Comparison of ENCODE assay signal across 8 cellular contexts in the genomic region with DNA sequence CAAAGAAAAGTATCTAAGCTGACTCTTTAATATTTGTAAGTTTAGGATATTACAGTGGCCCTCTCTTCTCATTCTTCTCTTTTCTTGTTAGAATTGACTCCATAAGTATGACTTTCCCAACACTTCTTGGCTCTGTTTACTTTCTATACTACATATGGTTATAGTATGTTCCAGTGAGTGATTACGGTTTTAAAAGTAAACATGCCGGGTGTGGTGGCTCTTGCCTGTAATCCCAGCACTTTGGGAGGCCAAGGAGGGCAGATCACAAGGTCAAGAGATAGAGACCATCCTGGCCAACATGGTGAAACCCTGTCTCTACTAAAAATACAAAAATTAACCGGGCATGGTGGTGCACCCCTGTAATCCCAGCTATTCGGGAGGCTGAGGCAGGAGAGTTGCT. TPM values are rescaled to one million over a fixed set of nuclear protein-coding genes. Genes with fewer than 3 reads are reported as not detected.
DNase-seq lines count a peak whose midpoint lies in the region; ATAC-seq and TF ChIP-seq lines count a peak whose summit lies in the region.
"Not testable (repeated sequence)": the region's sequence is repeated elsewhere in the genome, so short reads cannot be mapped to it uniquely, and the experiment has no call there.

No MANE protein-coding gene starts in this region.

- not testable (repeated sequence) for ATAC-seq in T-helper 17 cell; activated CD8-positive, alpha-beta memory T cell treated with anti-CD3 and anti-CD28 coated beads, Interleukin-2, amount 10 ng/mL, durations not matched to agents 7 days and 5 days; naive thymus-derived CD8-positive, alpha-beta T cell; stimulated activated effector memory CD8-positive, alpha-beta T cell treated with anti-CD3 and anti-CD28 coated beads, Interleukin-12 subunit alpha, Interleukin-12 subunit beta, amount 100 ng/mL, for 72 hours

- H3K9me3 Mint-ChIP-seq in activated CD8-positive, alpha-beta memory T cell treated with anti-CD3 and anti-CD28 coated beads, Interleukin-2, amount 10 ng/mL, durations not matched to agents 7 days and 5 days (ENCODE audit: low read depth); activated naive CD8-positive, alpha-beta T cell (ENCODE audit: low read depth); naive thymus-derived CD8-positive, alpha-beta T cell; stimulated activated effector memory CD8-positive, alpha-beta T cell treated with anti-CD3 and anti-CD28 coated beads, Interleukin-12 subunit alpha, Interleukin-12 subunit beta, amount 100 ng/mL, for 72 hours: not testable (repeated sequence)

- POLR2A ChIA-PET in naive thymus-derived CD8-positive, alpha-beta T cell (lab: Charles Lee), result not testable (repeated sequence)

- peak overlapping the region; percentile 98 for H3K27ac Mint-ChIP-seq in T-helper 17 cell
- H3K27ac Mint-ChIP-seq in activated CD8-positive, alpha-beta memory T cell treated with anti-CD3 and anti-CD28 coated beads, Interleukin-2, amount 10 ng/mL, durations not matched to agents 7 days and 5 days, result peak overlapping the region; percentile 0
- H3K27ac Mint-ChIP-seq in activated naive CD8-positive, alpha-beta T cell, result peak overlapping the region; percentile 58
- peak overlapping the region in 7 of 10 donors; percentile 25 to 76 (median 45) for H3K27ac Mint-ChIP-seq in naive thymus-derived CD8-positive, alpha-beta T cell
- H3K27ac Mint-ChIP-seq in stimulated activated effector memory CD8-positive, alpha-beta T cell treated with anti-CD3 and anti-CD28 coated beads, Interleukin-12 subunit alpha, Interleukin-12 subunit beta, amount 100 ng/mL, for 72 hours, result peak overlapping the region; percentile 60

- not testable (repeated sequence) for H2AFZ ChIP-seq in KMS-11 (ENCODE audit: low read depth)

- peaks cover 0 to 27% (median 15%) of the 10 kb centered on the region in 11 experiments; a peak in 15 of 22 replicates for H3K36me3 ChIP-seq in BLaER1 treated with 17β-estradiol and CSF1 and Interleukin-3, amounts not matched to agents 10 nM and 100 nM
- H3K36me3 ChIP-seq in KMS-11 (ENCODE audit: insufficient read depth); colonic mucosa: not testable (repeated sequence)

- peak overlapping the region in 6 of 11 experiments; percentile 23 to 93 (median 26); a peak in 9 of 22 replicates for H3K27ac ChIP-seq in BLaER1 treated with 17β-estradiol and CSF1 and Interleukin-3, amounts not matched to agents 10 nM and 100 nM
- H3K27ac ChIP-seq in KMS-11, result not testable (repeated sequence)
- peak overlapping the region; percentile 93 for H3K27ac ChIP-seq in colonic mucosa

- not testable (repeated sequence) for H3K27me3 Mint-ChIP-seq in T-helper 17 cell; activated CD8-positive, alpha-beta memory T cell treated with anti-CD3 and anti-CD28 coated beads, Interleukin-2, amount 10 ng/mL, durations not matched to agents 7 days and 5 days; activated naive CD8-positive, alpha-beta T cell; naive thymus-derived CD8-positive, alpha-beta T cell

- H4K20me1 ChIP-seq in BLaER1 treated with 17β-estradiol and CSF1 and Interleukin-3, amounts not matched to agents 10 nM and 100 nM, result peaks cover 0 to 75% (median 13%) of the 10 kb centered on the region in 11 experiments; a peak in 12 of 22 replicates
- H4K20me1 ChIP-seq in KMS-11 (ENCODE audit: insufficient read depth), result not testable (repeated sequence)

- not testable (repeated sequence) for H3K4me3 Mint-ChIP-seq in T-helper 17 cell; activated CD8-positive, alpha-beta memory T cell treated with anti-CD3 and anti-CD28 coated beads, Interleukin-2, amount 10 ng/mL, durations not matched to agents 7 days and 5 days
- peak overlapping the region; percentile 100 for H3K4me3 Mint-ChIP-seq in activated naive CD8-positive, alpha-beta T cell
- H3K4me3 Mint-ChIP-seq in naive thymus-derived CD8-positive, alpha-beta T cell, result peak overlapping the region in 7 of 10 donors; percentile 23 to 97 (median 44)
- peak overlapping the region; percentile 99 for H3K4me3 Mint-ChIP-seq in stimulated activated effector memory CD8-positive, alpha-beta T cell treated with anti-CD3 and anti-CD28 coated beads, Interleukin-12 subunit alpha, Interleukin-12 subunit beta, amount 100 ng/mL, for 72 hours

- peak overlapping the region in 3 of 11 experiments; percentile 85 to 91 (median 89); a peak in 4 of 22 replicates for H3K4me2 ChIP-seq in BLaER1 treated with 17β-estradiol and CSF1 and Interleukin-3, amounts not matched to agents 10 nM and 100 nM
- peak overlapping the region; percentile 8; the same call in 1 of the 2 replicates for H3K4me2 ChIP-seq in KMS-11

- peaks cover 21 to 63% (median 47%) of the 10 kb centered on the region in 10 experiments for H3K4me1 ChIP-seq in BLaER1 treated with 17β-estradiol and CSF1 and Interleukin-3, amounts not matched to agents 10 nM and 100 nM
- H3K4me1 ChIP-seq in KMS-11 (ENCODE audit: low read depth, poor library complexity, severe bottlenecking), result peaks cover 41% of the 10 kb centered on the region
- not testable (repeated sequence) for H3K4me1 ChIP-seq in colonic mucosa

- not testable (repeated sequence) for H3K27me3 ChIP-seq in BLaER1 treated with 17β-estradiol and CSF1 and Interleukin-3, amounts not matched to agents 10 nM and 100 nM; KMS-11 (ENCODE audit: insufficient read depth, low read depth); colonic mucosa

- H3K79me2 ChIP-seq in KMS-11 (ENCODE audit: insufficient read depth, low read depth), result peaks cover 74% of the 10 kb centered on the region

- not testable (repeated sequence) for DNase-seq in T-helper 17 cell; activated CD8-positive, alpha-beta memory T cell treated with anti-CD3 and anti-CD28 coated beads, Interleukin-2, amount 10 ng/mL, durations not matched to agents 7 days and 5 days; naive thymus-derived CD8-positive, alpha-beta T cell; stimulated activated effector memory CD8-positive, alpha-beta T cell treated with anti-CD3 and anti-CD28 coated beads, Interleukin-12 subunit alpha, Interleukin-12 subunit beta, amount 100 ng/mL, for 72 hours (ENCODE audit: low spot score in 2 of 2)
- DNase-seq in colonic mucosa, result peak; percentile 38

- not testable (repeated sequence) for TF ChIP-seq CTCF in KMS-11 (conservative IDR thresholded peaks at IDR 0.05; ENCODE audit: low read depth, low read length); colonic mucosa (IDR thresholded peaks at IDR 0.05)

- CTCF ChIA-PET in activated CD8-positive, alpha-beta memory T cell treated with anti-CD3 and anti-CD28 coated beads, Interleukin-2, amount 10 ng/mL, durations not matched to agents 7 days and 5 days (lab: Charles Lee), result interaction anchor here (1.0 to 2.0 kb wide), 4 partner anchors 20 to 95 kb away, joined by 3 to 6 read pairs (median 4); no protein-coding TSS in a partner anchor

- peak overlapping the region in 1 of 11 experiments; percentile 36; a peak in 1 of 22 replicates for H3K9ac ChIP-seq in BLaER1 treated with 17β-estradiol and CSF1 and Interleukin-3, amounts not matched to agents 10 nM and 100 nM
- H3K9ac ChIP-seq in KMS-11; colonic mucosa (ENCODE audit: low read depth in 2 of 2, low read length in 2 of 2): not testable (repeated sequence)

- not testable (repeated sequence) for H3K36me3 Mint-ChIP-seq in T-helper 17 cell (ENCODE audit: low read depth)
- peaks cover 25% of the 10 kb centered on the region for H3K36me3 Mint-ChIP-seq in activated CD8-positive, alpha-beta memory T cell treated with anti-CD3 and anti-CD28 coated beads, Interleukin-2, amount 10 ng/mL, durations not matched to agents 7 days and 5 days
- H3K36me3 Mint-ChIP-seq in activated naive CD8-positive, alpha-beta T cell, result peaks cover 11% of the 10 kb centered on the region
- peaks cover 0 to 18% (median 3%) of the 10 kb centered on the region in 3 donors for H3K36me3 Mint-ChIP-seq in naive thymus-derived CD8-positive, alpha-beta T cell
- peaks cover 41% of the 10 kb centered on the region for H3K36me3 Mint-ChIP-seq in stimulated activated effector memory CD8-positive, alpha-beta T cell treated with anti-CD3 and anti-CD28 coated beads, Interleukin-12 subunit alpha, Interleukin-12 subunit beta, amount 100 ng/mL, for 72 hours

- not testable (repeated sequence) for H3K4me3 ChIP-seq in BLaER1 treated with 17β-estradiol and CSF1 and Interleukin-3, amounts not matched to agents 10 nM and 100 nM; KMS-11 (IDR thresholded peaks at IDR 0.05; ENCODE audit: insufficient read depth, low read depth, low read length); colonic mucosa

- peaks cover 0 to 17% (median 0%) of the 10 kb centered on the region in 11 experiments; a peak in 6 of 22 replicates for H3K9me3 ChIP-seq in BLaER1 treated with 17β-estradiol and CSF1 and Interleukin-3, amounts not matched to agents 10 nM and 100 nM (replicated peaks in 1 of 11)
- H3K9me3 ChIP-seq in T-helper 17 cell (ENCODE audit: control insufficient read depth, low read length, poor library complexity, severe bottlenecking); colonic mucosa: not testable (repeated sequence)

- intact Hi-C loops in colonic mucosa (cut with DNase I), result not testable (repeated sequence)

- H3K4me1 Mint-ChIP-seq in T-helper 17 cell, result peaks cover 27% of the 10 kb centered on the region
- H3K4me1 Mint-ChIP-seq in activated CD8-positive, alpha-beta memory T cell treated with anti-CD3 and anti-CD28 coated beads, Interleukin-2, amount 10 ng/mL, durations not matched to agents 7 days and 5 days, result peaks cover 49% of the 10 kb centered on the region
- H3K4me1 Mint-ChIP-seq in activated naive CD8-positive, alpha-beta T cell (ENCODE audit: low read depth), result peaks cover 53% of the 10 kb centered on the region
- peaks cover 15 to 70% (median 47%) of the 10 kb centered on the region in 4 donors for H3K4me1 Mint-ChIP-seq in naive thymus-derived CD8-positive, alpha-beta T cell
- H3K4me1 Mint-ChIP-seq in stimulated activated effector memory CD8-positive, alpha-beta T cell treated with anti-CD3 and anti-CD28 coated beads, Interleukin-12 subunit alpha, Interleukin-12 subunit beta, amount 100 ng/mL, for 72 hours, result peaks cover 40% of the 10 kb centered on the region

RNA-seq across cellular contexts. Expression of a gene that starts 3.4 kb away (rescaled TPM):
- 10 to 100 TPM; 35.1 to 40.7 TPM for total RNA-seq in T-helper 17 cell
- total RNA-seq in activated CD8-positive, alpha-beta memory T cell treated with anti-CD3 and anti-CD28 coated beads, Interleukin-2, amount 10 ng/mL, durations not matched to agents 7 days and 5 days, result 10 to 100 TPM; 27.5 to 32.3 TPM
- 10 to 100 TPM; 33.0 to 42.3 TPM for total RNA-seq in colonic mucosa
- total RNA-seq in naive thymus-derived CD8-positive, alpha-beta T cell, result 10 to 100 TPM; 46.9 to 49.6 TPM
- 1 to 10 TPM; 7.0 to 9.1 (median 8.1) TPM for polyA plus RNA-seq in naive thymus-derived CD8-positive, alpha-beta T cell

Comparison
In these comparisons a context has a peak if more than half of its experiments do, and no peak if none do; other contexts are left out.
1. H3K27ac Mint-ChIP-seq: peak in every context shown above with its lines; median percentile 98 in T-helper 17 cell; 60 in stimulated activated effector memory CD8-positive, alpha-beta T cell treated with anti-CD3 and anti-CD28 coated beads, Interleukin-12 subunit alpha, Interleukin-12 subunit beta, amount 100 ng/mL, for 72 hours; 58 in activated naive CD8-positive, alpha-beta T cell; 45 in naive thymus-derived CD8-positive, alpha-beta T cell; 0 in activated CD8-positive, alpha-beta memory T cell treated with anti-CD3 and anti-CD28 coated beads, Interleukin-2, amount 10 ng/mL, durations not matched to agents 7 days and 5 days.